Comparison of ENCODE assay signal across 11 cellular contexts in the genomic region with DNA sequence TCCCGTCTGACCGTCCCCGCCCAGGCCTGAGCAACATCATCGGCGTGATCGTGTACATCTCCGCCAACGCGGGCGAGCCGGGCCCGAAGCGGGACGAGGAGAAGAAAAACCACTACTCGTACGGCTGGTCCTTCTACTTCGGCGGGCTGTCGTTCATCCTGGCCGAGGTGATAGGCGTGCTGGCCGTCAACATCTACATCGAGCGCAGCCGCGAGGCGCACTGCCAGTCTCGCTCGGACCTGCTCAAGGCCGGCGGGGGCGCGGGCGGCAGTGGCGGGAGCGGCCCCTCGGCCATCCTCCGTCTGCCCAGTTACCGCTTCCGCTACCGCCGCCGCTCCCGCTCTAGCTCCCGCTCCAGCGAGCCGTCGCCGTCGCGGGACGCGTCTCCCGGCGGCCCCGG. TPM values are rescaled to one million over a fixed set of nuclear protein-coding genes. Genes with fewer than 3 reads are reported as not detected.
A peak's percentile ranks its signal among the peaks of the same experiment; 100 is the strongest.
DNase-seq lines count a peak whose midpoint lies in the region; ATAC-seq, FAIRE-seq and TF ChIP-seq lines count a peak whose summit lies in the region.
"Had no signal": no experiment of that assay in that cellular context is flagged by ENCODE, and none has a peak within 500 bp of the region (broad histone marks: within the 10 kb centered on the region; RNA-seq: fewer than 3 reads in every experiment).

No MANE protein-coding gene starts in this region.

- BruUV-seq in A673 (replicated peaks; lab: Mats Ljungman, UMichigan), result no TSS peak

- no peak for FAIRE-seq in H54 (lab: Jason Lieb, UNC)

- H3K9me3 ChIP-seq in A673 (ENCODE audit: low read depth, low read length, poor library complexity, severe bottlenecking), result no peaks in the 10 kb centered on the region
- peaks cover 0 to 11% of the 10 kb centered on the region in 2 donors for H3K9me3 ChIP-seq in ovary

- intact Hi-C loops in A673 (cut with micrococcal nuclease; ENCODE audit: unreplicated experiment), result no loop called here
- intact Hi-C loops in ovary (cut with DNase I), result no loop called here

- DNase-seq in A673 (ENCODE audit: low spot score), result no peak
- no peak for DNase-seq in H54 (ENCODE audit: insufficient read length, low spot score)
- DNase-seq in coronary artery (ENCODE audit: low spot score), result no peak
- DNase-seq in lung microvascular endothelial cell (ENCODE audit: low read depth in 2 of 2), result peak; percentile 41 to 59
- no peak for DNase-seq in ovary
- no peak for DNase-seq in COLO829 (ENCODE audit: low spot score)
- DNase-seq in central memory CD4-positive, alpha-beta T cell, result no peak
- DNase-seq: NCI-H82 had no signal

- no peaks in the 10 kb centered on the region for H3K27me3 ChIP-seq in A673 (replicated peaks; ENCODE audit: insufficient read depth, low read depth, low read length, poor library complexity)
- H3K27me3 ChIP-seq in ovary, result no peaks in the 10 kb centered on the region

- CTCF ChIA-PET in A673 (lab: Charles Lee), result no interaction called here

- H3K36me3 ChIP-seq in A673 (ENCODE audit: insufficient read depth, low read length, poor library complexity, severe bottlenecking), result no peaks in the 10 kb centered on the region
- H3K36me3 ChIP-seq in ovary, result no peaks in the 10 kb centered on the region

- TF ChIP-seq EP300 in ovary (IDR thresholded peaks at IDR 0.05), result no peak

- TF ChIP-seq CTCF in A673 (conservative IDR thresholded peaks at IDR 0.05; ENCODE audit: low read depth, low read length) (no peak), coronary artery (IDR thresholded peaks at IDR 0.05) (no peak), ovary (IDR thresholded peaks at IDR 0.05) (no peak)

- POLR2A ChIA-PET in A673 (lab: Charles Lee; ENCODE audit: low non-redundant PET), result no interaction called here

- ATAC-seq in GM19463 (IDR thresholded peaks at IDR 0.05; ENCODE audit: unreplicated experiment), result no peak

- H3K4me1 ChIP-seq in A673 (ENCODE audit: insufficient read depth, low read length, poor library complexity, severe bottlenecking), result peaks cover 23% of the 10 kb centered on the region
- H3K4me1 ChIP-seq in ovary (ENCODE audit: insufficient read depth), result no peaks in the 10 kb centered on the region

- 0 out of 2 replicates have a peak, but pooled peaks have one; percentile 29 for TF ChIP-seq POLR2A in H54 (IDR thresholded peaks at IDR 0.05; ENCODE audit: low read depth, low read length)
- TF ChIP-seq POLR2A in ovary (IDR thresholded peaks at IDR 0.05), result no peak

- H3K27ac ChIP-seq in A673 (ENCODE audit: low read depth, low read length, poor library complexity, severe bottlenecking) (no peak overlapping the region), coronary artery (peak overlapping the region in 1 of 2 donors; percentile 31), ovary (no peak overlapping the region)
- H3K27ac ChIP-seq: epithelial cell of prostate had no signal

- 1 to 7% (median 1%) methylated on average over 26 to 56 of the region's 56 CpGs for WGBS in ovary, 3 donors

- peak overlapping the region; percentile 32 for H3K4me3 ChIP-seq in A673 (ENCODE audit: low read depth, low read length, poor library complexity, severe bottlenecking)
- H3K4me3 ChIP-seq in coronary artery, result peak overlapping the region; percentile 66
- no peak overlapping the region for H3K4me3 ChIP-seq in ovary

RNA-seq across cellular contexts. Expression of a gene that starts 9.4 kb away (rescaled TPM):
- total RNA-seq in A673 (2021), result 0.50 TPM in 1 of 2 replicates, not detected in the other
- 0.20 and 1.5 TPM in 2 replicates for total RNA-seq in lung microvascular endothelial cell
- total RNA-seq in ovary, result 1 to 10 TPM in 1 of 7 donors, under 1 TPM in 1, not detected in 5; 0.15 to 3.2 TPM
- not detected for polyA plus RNA-seq in ovary
- total RNA-seq: mucosa of gallbladder had no signal

RNA-seq across cellular contexts. Expression of a gene that starts 19.3 kb away (rescaled TPM):
- 1.3 TPM in 2 replicates for total RNA-seq in A673 (2021)
- under 0.01 and 0.22 TPM in 2 replicates for total RNA-seq in lung microvascular endothelial cell
- under 1 TPM in 4 of 7 donors, not detected in 3; 0.03 to 0.12 (median 0.08) TPM for total RNA-seq in ovary
- under 1 TPM; 0.06 to 0.13 TPM for polyA plus RNA-seq in ovary

Comparison
In these comparisons a context has a peak if more than half of its experiments do, and no peak if none do; other contexts are left out.
1. DNase-seq: peak in lung microvascular endothelial cell (2 of 2); none in A673 (single experiment), H54 (single experiment), coronary artery (single experiment), ovary (0 of 5), COLO829 (single experiment) and central memory CD4-positive, alpha-beta T cell (single experiment).